9 cellular contexts compared by ENCODE assay signal in genomic region chr19:3075605-3076431, GRCh38. TPM values are rescaled to one million over a fixed set of nuclear protein-coding genes. Genes with fewer than 3 reads are reported as not detected.
DNase-seq lines count a peak whose midpoint lies in the region; ATAC-seq and TF ChIP-seq lines count a peak whose summit lies in the region.
"Had no signal": no experiment of that assay in that cellular context is flagged by ENCODE, and none has a peak within 500 bp of the region (broad histone marks: within the 10 kb centered on the region; RNA-seq: fewer than 3 reads in every experiment).

No MANE protein-coding gene starts in this region.

- H3K9ac ChIP-seq in SK-N-SH, result no peak overlapping the region
- H3K9ac ChIP-seq in iPS-20b (ENCODE audit: low read depth, low read length), result no peak overlapping the region

- no peaks in the 10 kb centered on the region for H4K20me1 ChIP-seq in SK-N-SH (ENCODE audit: insufficient read depth)

- POLR2A ChIA-PET in SK-N-SH (lab: Yijun Ruan, JAX), result interaction anchor here (1.1 kb wide), 1 partner anchor 107 kb away, joined by 3 read pairs; no protein-coding TSS in a partner anchor

- H3K4me3 ChIP-seq in SK-N-SH (ENCODE audit: low read depth in 2 of 2, low read length in 1 of 2), result peak overlapping the region; percentile 24 to 57; a peak in 3 of 4 replicates
- H3K4me3 ChIP-seq in iPS-20b (ENCODE audit: low read length), result peak overlapping the region; percentile 37; the same call in 1 of the 2 replicates

- peak; percentile 77 for TF ChIP-seq RAD21 in SK-N-SH (IDR thresholded peaks at IDR 0.05; ENCODE audit: low read length)

- H3K4me1 Mint-ChIP-seq in activated naive CD8-positive, alpha-beta T cell treated with anti-CD3 and anti-CD28 coated beads, Interleukin-2, amount 50 U/mL, for 24 hours, result no peaks in the 10 kb centered on the region

- no peaks in the 10 kb centered on the region for H3K9me3 ChIP-seq in SK-N-SH
- H3K9me3 ChIP-seq in iPS-20b (ENCODE audit: insufficient read depth, low read depth, low read length), result no peaks in the 10 kb centered on the region

- H3K36me3 Mint-ChIP-seq in activated naive CD8-positive, alpha-beta T cell treated with anti-CD3 and anti-CD28 coated beads, Interleukin-2, amount 50 U/mL, for 24 hours (ENCODE audit: low read depth), result no peaks in the 10 kb centered on the region

- H3K79me2 ChIP-seq in SK-N-SH (ENCODE audit: insufficient read depth), result no peaks in the 10 kb centered on the region

- no peak overlapping the region for H3K27ac ChIP-seq in C4-2B
- H3K27ac ChIP-seq in SK-N-SH (ENCODE audit: low read depth in 2 of 2, low read length in 1 of 2), result no peak overlapping the region
- H3K27ac ChIP-seq in iPS-20b (ENCODE audit: low read length), result no peak overlapping the region

- H3K27me3 ChIP-seq in SK-N-SH (ENCODE audit: insufficient read depth) (no peaks in the 10 kb centered on the region), iPS-20b (ENCODE audit: insufficient read depth, low read length) (peaks cover 11% of the 10 kb centered on the region)

- H2AFZ ChIP-seq in SK-N-SH (ENCODE audit: low read depth), result 0 out of 2 replicates have a peak overlapping the region, but pooled peaks have one; percentile 22

- H3K9me2 ChIP-seq in SK-N-SH, result no peaks in the 10 kb centered on the region

- CTCF ChIA-PET in SK-N-SH (lab: Yijun Ruan, JAX), result interaction anchor here (0.6 to 7.3 kb wide), 49 partner anchors 9 to 1459 kb away, joined by 3 to 124 read pairs (median 4); partner anchors contain the start of genes TLE5, TLE6 and ZNF77

- no peak overlapping the region for H3K4me3 Mint-ChIP-seq in activated naive CD8-positive, alpha-beta T cell treated with anti-CD3 and anti-CD28 coated beads, Interleukin-2, amount 50 U/mL, for 24 hours
- H3K4me3 Mint-ChIP-seq: stimulated activated naive CD8-positive, alpha-beta T cell treated with anti-CD3 and anti-CD28 coated beads, Interleukin-15, Interleukin-2, amounts not matched to agents 100 ng/mL and 50 ng/mL, for 24 hours had no signal

- WGBS in SK-N-SH (ENCODE audit: low lambda C conversion rate), result 19% methylated on average over 20 of the region's 41 CpGs

- H3F3A ChIP-seq in SK-N-SH (replicated peaks; ENCODE audit: insufficient read depth), result peaks cover 7% of the 10 kb centered on the region

- H3K36me3 ChIP-seq in SK-N-SH (replicated peaks in 1 of 2; ENCODE audit: control insufficient read depth in 1 of 2, insufficient read depth in 2 of 2, low read length in 1 of 2), result no peaks in the 10 kb centered on the region
- H3K36me3 ChIP-seq in iPS-20b (ENCODE audit: insufficient read depth, low read depth, low read length), result no peaks in the 10 kb centered on the region

- H3K4me1 ChIP-seq in SK-N-SH (ENCODE audit: control insufficient read depth in 1 of 2, insufficient read depth in 2 of 2, low read depth in 1 of 2, low read length in 1 of 2) (peaks cover 0 to 3% of the 10 kb centered on the region in 2 experiments; a peak in 1 of 4 replicates), iPS-20b (ENCODE audit: insufficient read depth, low read length) (no peaks in the 10 kb centered on the region)

- H3K4me2 ChIP-seq in SK-N-SH, result peak overlapping the region; percentile 68; the same call in 1 of the 2 replicates

- TF ChIP-seq CTCF in C4-2B (conservative IDR thresholded peaks at IDR 0.05), result peak; percentile 97
- peak; percentile 93 for TF ChIP-seq CTCF in SK-N-SH (IDR thresholded peaks at IDR 0.05)

- H3K27ac Mint-ChIP-seq in activated naive CD8-positive, alpha-beta T cell treated with anti-CD3 and anti-CD28 coated beads, Interleukin-2, amount 50 U/mL, for 24 hours, result no peak overlapping the region
- H3K27ac Mint-ChIP-seq: stimulated activated naive CD8-positive, alpha-beta T cell treated with anti-CD3 and anti-CD28 coated beads, Interleukin-15, Interleukin-2, amounts not matched to agents 100 ng/mL and 50 ng/mL, for 24 hours had no signal

- no peaks in the 10 kb centered on the region for H3K27me3 Mint-ChIP-seq in activated naive CD8-positive, alpha-beta T cell treated with anti-CD3 and anti-CD28 coated beads, Interleukin-2, amount 50 U/mL, for 24 hours
- H3K27me3 Mint-ChIP-seq: stimulated activated naive CD8-positive, alpha-beta T cell treated with anti-CD3 and anti-CD28 coated beads, Interleukin-15, Interleukin-2, amounts not matched to agents 100 ng/mL and 50 ng/mL, for 24 hours had no signal

- H3K9me3 Mint-ChIP-seq in activated naive CD8-positive, alpha-beta T cell treated with anti-CD3 and anti-CD28 coated beads, Interleukin-2, amount 50 U/mL, for 24 hours, result no peaks in the 10 kb centered on the region
- H3K9me3 Mint-ChIP-seq: stimulated activated naive CD8-positive, alpha-beta T cell treated with anti-CD3 and anti-CD28 coated beads, Interleukin-15, Interleukin-2, amounts not matched to agents 100 ng/mL and 50 ng/mL, for 24 hours had no signal

- TF ChIP-seq EP300 in SK-N-SH (IDR thresholded peaks at IDR 0.05; ENCODE audit: borderline replicate concordance in 1 of 2, low read depth in 1 of 2, low read length in 1 of 2), result no peak

- peak; percentile 73 for DNase-seq in HK-2 (ENCODE audit: unreplicated experiment)
- DNase-seq in SK-N-SH, result peak; percentile 89
- peak; percentile 86 for DNase-seq in activated naive CD8-positive, alpha-beta T cell treated with anti-CD3 and anti-CD28 coated beads, Interleukin-2, amount 50 U/mL, for 24 hours
- peak; percentile 77 to 82 for DNase-seq in stimulated activated CD4-positive, alpha-beta T cell treated with anti-CD3 and anti-CD28 coated beads, Interleukin-1b, Interleukin-23, amount 100 ng/mL, for 4 hours (ENCODE audit: low read depth in 2 of 2)
- DNase-seq in SIG-M5 treated with dmso at 0.1 percent for 504 hours (lab: John Stamatoyannopoulos, UW; ENCODE audit: unreplicated experiment), result no peak

- ATAC-seq in activated naive CD8-positive, alpha-beta T cell treated with anti-CD3 and anti-CD28 coated beads, Interleukin-2, amount 50 U/mL, for 24 hours, result peak; percentile 72
- ATAC-seq in HG03097 (IDR thresholded peaks at IDR 0.05; ENCODE audit: low FRiP score, unreplicated experiment), result no peak

TF ChIP-seq in SK-N-SH, 30 proteins besides CTCF, POLR2A, EP300 and RAD21:
- TF ChIP-seq GATA2 (CRISPR knock-in tag; IDR thresholded peaks at IDR 0.05) (peak; percentile 25; the same call in 1 of the 2 replicates), YY1 (IDR thresholded peaks at IDR 0.05; ENCODE audit: low read depth) (no peak), SMC3 (IDR thresholded peaks at IDR 0.05; ENCODE audit: low read depth, low read length) (peak; percentile 62), MAX (IDR thresholded peaks at IDR 0.05; ENCODE audit: low read depth) (peak; percentile 74; the same call in 1 of the 2 replicates), NRF1 (IDR thresholded peaks at IDR 0.05; ENCODE audit: low read depth, low read length) (0 out of 2 replicates have a peak, but pooled peaks have one; percentile 8)

RNA-seq across cellular contexts. Expression of gene TLE5, which starts 13.5 kb away (rescaled TPM):
- 479 and 519 TPM in 2 replicates for polyA plus RNA-seq in SK-N-SH (2012; rRNA removed)
- 268 and 361 TPM in 2 replicates for polyA plus RNA-seq in SK-N-SH (2012; cell fraction: cytosol; rRNA removed)
- 542 and 572 TPM in 2 replicates for polyA plus RNA-seq in SK-N-SH (2012; cell fraction: nucleus; rRNA removed)

RNA-seq across cellular contexts. Expression of gene GNA11, which starts 18.3 kb away (rescaled TPM):
- polyA plus RNA-seq in SK-N-SH (2012; rRNA removed), result 14.6 and 32.4 TPM in 2 replicates
- 14.6 and 27.8 TPM in 2 replicates for polyA plus RNA-seq in SK-N-SH (2012; cell fraction: cytosol; rRNA removed)
- polyA plus RNA-seq in SK-N-SH (2012; cell fraction: nucleus; rRNA removed), result 33.0 and 35.6 TPM in 2 replicates

RNA-seq across cellular contexts. Expression of gene TLE2, which starts 46.7 kb away (rescaled TPM):
- 1.7 and 2.3 TPM in 2 replicates for polyA plus RNA-seq in SK-N-SH (2012; rRNA removed)
- polyA plus RNA-seq in SK-N-SH (2012; cell fraction: cytosol; rRNA removed), result 0.97 and 1.9 TPM in 2 replicates
- 10.0 and 17.5 TPM in 2 replicates for polyA plus RNA-seq in SK-N-SH (2012; cell fraction: nucleus; rRNA removed)
